In genomic region chr7:157397751-157398691, GRCh38 we compare ENCODE assay signal across 1 cellular context.
TF ChIP-seq lines count a peak whose summit lies in the region.

No MANE protein-coding gene starts in this region.

TF ChIP-seq in GM12878, 131 proteins besides CTCF, POLR2A, EP300 and RAD21 (continued from another document):
- no peak for TF ChIP-seq CEBPZ (IDR thresholded peaks at IDR 0.05; ENCODE audit: low read depth, low read length)
TF ChIP-seq in GM12878: peak in this region for 0.
